In genomic region chr13:60745343-60745742, GRCh38 we compare ENCODE assay signal across 9 cellular contexts.
"Had no signal": no experiment of that assay in that cellular context is flagged by ENCODE, and none has a peak within 500 bp of the region (broad histone marks: within the 10 kb centered on the region; RNA-seq: fewer than 3 reads in every experiment).

No MANE protein-coding gene starts in this region.

- H3K27ac Mint-ChIP-seq: GM23338, HFFc6 had no signal

- H3K4me3 Mint-ChIP-seq: GM23338, HFFc6 had no signal

- FAIRE-seq: K562 had no signal

- ATAC-seq: GM23338, HCT116, K562 had no signal

- H3K4me1 Mint-ChIP-seq: GM23338 had no signal

- H3K36me3 ChIP-seq: HAP-1 had no signal

- H3K4me3 ChIP-seq: GM23338, HAP-1, K562 had no signal

- DNase-seq: H7, HFFc6, IMR-90, KG1 had no signal

- H3K4me2 ChIP-seq: GM23338 had no signal

- H3K27ac ChIP-seq: HL-60 had no signal
